Comparison of ENCODE assay signal across 8 cellular contexts in genomic region chr2:26245231-26245732, GRCh38. TPM values are rescaled to one million over a fixed set of nuclear protein-coding genes. Genes with fewer than 3 reads are reported as not detected.
DNase-seq lines count a peak whose midpoint lies in the region; ATAC-seq and TF ChIP-seq lines count a peak whose summit lies in the region.

No MANE protein-coding gene starts in this region.

- ATAC-seq in GM18519 (IDR thresholded peaks at IDR 0.05; ENCODE audit: low FRiP score, unreplicated experiment) (peak; percentile 20), HG03196 (IDR thresholded peaks at IDR 0.05; ENCODE audit: unreplicated experiment) (peak; percentile 24)

- no peaks in the 10 kb centered on the region for H3K4me1 ChIP-seq in SJCRH30
- H3K4me1 ChIP-seq in spleen = peaks cover 17 to 89% (median 80%) of the 10 kb centered on the region in 6 donors

- 0 to 1% (median 0%) methylated on average over 21 of the region's 21 CpGs for WGBS in spleen, 5 donors

- intact Hi-C loops in spleen (cut with DNase I; ENCODE audit: low total_unique reads) = loop anchor here (10.0 kb wide), 1 partner anchor 60 kb away; no protein-coding TSS in a partner anchor

- H3K36me3 ChIP-seq in SJCRH30 (no peaks in the 10 kb centered on the region), spleen (no peaks in the 10 kb centered on the region)

- no peak for TF ChIP-seq CTCF in AG04449 (IDR thresholded peaks at IDR 0.05; ENCODE audit: insufficient read depth, low read length, missing control alignments)
- TF ChIP-seq CTCF in spleen (IDR thresholded peaks at IDR 0.05 in 8 of 11, conservative IDR thresholded peaks at IDR 0.05 in 3 of 11) = no peak

- DNase-seq in AG04449 (ENCODE audit: low read depth, low spot score) (no peak), SJCRH30 (peak; percentile 37 to 61), anterior cingulate cortex (lab: John Stamatoyannopoulos, UW) (peak in 31 of 58 donors; percentile 10 to 72 (median 50)), spleen (peak; percentile 87), dedifferentiated amniotic fluid mesenchymal stem cell (ENCODE audit: extremely low spot score) (no peak)

- H3K4me3 ChIP-seq in AG04449 (ENCODE audit: low read depth, low read length) (peak overlapping the region; percentile 92), SJCRH30 (peak overlapping the region; percentile 84), iPS-18c (ENCODE audit: insufficient read depth, low read depth, low read length) (peak overlapping the region; percentile 96), spleen (peak overlapping the region; percentile 73 to 95 (median 87))

- POLR2A ChIA-PET in AG04449 (lab: Yijun Ruan, JAX) = interaction anchor here (0.7 kb wide), 1 partner anchor 54 kb away, joined by 3 read pairs; no protein-coding TSS in a partner anchor

- no peaks in the 10 kb centered on the region for H3K9me3 ChIP-seq in SJCRH30 (replicated peaks)
- no peaks in the 10 kb centered on the region for H3K9me3 ChIP-seq in iPS-18c (ENCODE audit: control insufficient read depth, insufficient read depth, low read length)
- H3K9me3 ChIP-seq in spleen = no peaks in the 10 kb centered on the region

- no peak for TF ChIP-seq POLR2A in spleen (IDR thresholded peaks at IDR 0.05)

- CTCF ChIA-PET in AG04449 (lab: Yijun Ruan, JAX) = interaction anchor here (1.1 kb wide), 1 partner anchor 14 kb away, joined by 3 read pairs; no protein-coding TSS in a partner anchor

- no peaks in the 10 kb centered on the region for H3K27me3 ChIP-seq in SJCRH30
- H3K27me3 ChIP-seq in spleen (replicated peaks in 1 of 7) = no peaks in the 10 kb centered on the region

- H3K27ac ChIP-seq in SJCRH30 (peak overlapping the region; percentile 97), spleen (peak overlapping the region; percentile 93 to 99 (median 96))

RNA-seq across cellular contexts. Expression of gene HADHB, which starts 0.5 kb away (rescaled TPM):
- total RNA-seq in SJCRH30 (2014; rRNA removed; shearing (Covaris generic)) = 150 and 154 TPM in 2 replicates
- 100 to 1,000 TPM; 106 to 165 (median 130) TPM for total RNA-seq in spleen
- polyA plus RNA-seq in spleen = 10 to 100 TPM; 54.0 to 75.1 (median 55.7) TPM

RNA-seq across cellular contexts. Expression of gene HADHA, which starts 0.8 kb away (rescaled TPM):
- 168 and 172 TPM in 2 replicates for total RNA-seq in SJCRH30 (2014; rRNA removed; shearing (Covaris generic))
- total RNA-seq in spleen = 100 to 1,000 TPM; 114 to 134 (median 115) TPM
- 10 to 100 TPM; 49.6 to 58.3 (median 58.3) TPM for polyA plus RNA-seq in spleen

Comparison
In these comparisons a context has a peak if more than half of its experiments do, and no peak if none do; other contexts are left out.
1. DNase-seq: peak in SJCRH30 (2 of 2), anterior cingulate cortex (31 of 58) and spleen (single experiment); none in AG04449 (single experiment) and dedifferentiated amniotic fluid mesenchymal stem cell (single experiment).
2. Peak in every context shown above with its lines, with median percentiles within 50 percentile points of each other: H3K4me3 ChIP-seq.